Comparison of ENCODE assay signal across 17 cellular contexts in the genomic region with DNA sequence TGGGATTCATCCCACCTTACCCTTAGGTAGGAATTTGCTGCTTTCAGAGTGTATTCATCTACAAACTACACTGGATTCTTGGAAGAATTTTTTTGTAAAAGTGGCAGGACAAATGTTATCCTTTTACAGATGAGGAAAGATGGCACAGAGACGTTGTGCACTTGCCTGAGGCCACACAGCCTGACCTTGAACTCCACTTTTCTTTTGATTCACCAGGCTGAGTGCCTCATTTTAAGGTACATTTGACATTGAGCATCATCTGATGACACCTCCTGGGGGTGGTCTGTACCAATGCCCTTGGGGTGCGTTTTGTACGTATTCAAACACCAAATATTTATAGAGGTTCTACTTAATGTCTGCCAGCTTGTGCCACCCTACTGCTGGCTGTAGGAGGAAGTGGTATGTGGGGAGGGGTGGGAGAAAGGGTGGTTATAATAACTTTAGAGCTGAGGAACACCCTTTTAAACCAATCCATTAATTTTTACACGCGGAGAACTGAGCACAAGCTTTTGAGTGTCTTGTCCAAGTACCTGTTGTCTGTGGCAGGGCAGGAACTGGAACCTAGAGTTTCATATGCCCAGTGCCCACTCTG. TPM values are rescaled to one million over a fixed set of nuclear protein-coding genes. Genes with fewer than 3 reads are reported as not detected.
A peak's percentile ranks its signal among the peaks of the same experiment; 100 is the strongest.
DNase-seq lines count a peak whose midpoint lies in the region; ATAC-seq lines count a peak whose summit lies in the region.
"Had no signal": no experiment of that assay in that cellular context is flagged by ENCODE, and none has a peak within 500 bp of the region (broad histone marks: within the 10 kb centered on the region; RNA-seq: fewer than 3 reads in every experiment).

No MANE protein-coding gene starts in this region.

- no peaks in the 10 kb centered on the region for H3K27me3 Mint-ChIP-seq in CD4-positive, alpha-beta memory T cell
- no peaks in the 10 kb centered on the region for H3K27me3 Mint-ChIP-seq in central memory CD8-positive, alpha-beta T cell

- H2AK5ac ChIP-seq in mesendoderm (ENCODE audit: low read length), result no peak overlapping the region

- CTCF ChIA-PET in CD4-positive, alpha-beta memory T cell (lab: Charles Lee; ENCODE audit: partially characterized antibody), result interaction anchor here (1.2 to 1.3 kb wide), 2 partner anchors 9 to 99 kb away, joined by 4 read pairs; no protein-coding TSS in a partner anchor

- H3K9me3 ChIP-seq in CD4-positive, alpha-beta memory T cell (ENCODE audit: control insufficient read depth in 1 of 2, low read length in 2 of 2), result no peaks in the 10 kb centered on the region
- no peaks in the 10 kb centered on the region for H3K9me3 ChIP-seq in HUES6 (ENCODE audit: control insufficient read depth, insufficient read depth, low read depth, low read length)
- H3K9me3 ChIP-seq: left ventricle myocardium inferior, SJCRH30, spleen had no signal

- H3K23ac ChIP-seq in mesendoderm (ENCODE audit: low read length), result no peak overlapping the region

- H3K4ac ChIP-seq in mesendoderm (ENCODE audit: low read depth, low read length), result peak overlapping the region; percentile 79

- H3K9ac ChIP-seq in HUES6 (ENCODE audit: low read length) (peak overlapping the region; percentile 68), mesendoderm (ENCODE audit: low read length) (peak overlapping the region; percentile 51)

- intact Hi-C loops in CD4-positive, alpha-beta memory T cell (cut with micrococcal nuclease), result no loop called here

- H3K79me2 ChIP-seq in mesendoderm (ENCODE audit: control insufficient read depth, insufficient read depth, low read length), result peaks cover 12% of the 10 kb centered on the region

- no peak for DNase-seq in CD4-positive, alpha-beta memory T cell
- no peak for DNase-seq in central memory CD8-positive, alpha-beta T cell (ENCODE audit: low spot score in 2 of 2)
- no peak for DNase-seq in mesendoderm
- DNase-seq in KG1 (lab: John Stamatoyannopoulos, UW), result no peak
- no peak for DNase-seq in COLO829 (ENCODE audit: low spot score)
- no peak for DNase-seq in activated CD4-positive, alpha-beta T cell treated with anti-CD3 and anti-CD28 coated beads, Interleukin-2, amount 50 U/mL, for 4 hours
- no peak for DNase-seq in activated T-cell treated with anti-CD3 and anti-CD28 coated beads for 4 hours
- DNase-seq: activated CD4-positive, CD25-positive, alpha-beta regulatory T cell; activated naive CD4-positive, alpha-beta T cell treated with anti-CD3 and anti-CD28 coated beads for 36 hours; brain microvascular endothelial cell; left ventricle myocardium inferior; MM.1S; NCI-H774; SJCRH30; spleen; stimulated activated CD8-positive, alpha-beta memory T cell treated with anti-CD3 and anti-CD28 coated beads, Interleukin-4, amount 100 ng/mL, for 48 hours had no signal

- no peak overlapping the region for H4K8ac ChIP-seq in mesendoderm (ENCODE audit: low read depth, low read length)

- peaks cover 82% of the 10 kb centered on the region for H3K4me1 ChIP-seq in CD4-positive, alpha-beta memory T cell (ENCODE audit: insufficient read depth, low read length)
- peaks cover 46% of the 10 kb centered on the region for H3K4me1 ChIP-seq in HUES6 (ENCODE audit: control insufficient read depth, insufficient read depth, low read length)
- peaks cover 14% of the 10 kb centered on the region for H3K4me1 ChIP-seq in mesendoderm (ENCODE audit: control insufficient read depth, low read depth, low read length)
- H3K4me1 ChIP-seq: SJCRH30 had no signal

- H2BK120ac ChIP-seq in mesendoderm (ENCODE audit: low read depth, low read length), result no peak overlapping the region

- peak; percentile 32 for ATAC-seq in central memory CD8-positive, alpha-beta T cell (replicated peaks; ENCODE audit: extremely low read depth, poor library complexity, severe bottlenecking)

- no peak overlapping the region for H3K4me2 ChIP-seq in mesendoderm (ENCODE audit: low read length)

- no peak overlapping the region for H3K18ac ChIP-seq in mesendoderm (ENCODE audit: low read length)

- H3K56ac ChIP-seq in mesendoderm (ENCODE audit: low read length), result peak overlapping the region; percentile 81

- H4K5ac ChIP-seq in mesendoderm (ENCODE audit: low read length), result no peak overlapping the region

- no peak overlapping the region for H2BK5ac ChIP-seq in mesendoderm (ENCODE audit: low read length)

- no CpG with 5 or more reads among the region's 5 CpGs for WGBS in mesendoderm (ENCODE audit: extremely low coverage, insufficient coverage, low lambda C conversion rate)

- peak overlapping the region in 6 of 8 donors; percentile 27 to 73 (median 42) for H3K4me3 Mint-ChIP-seq in CD4-positive, alpha-beta memory T cell
- H3K4me3 Mint-ChIP-seq in central memory CD8-positive, alpha-beta T cell, result peak overlapping the region; percentile 23
- H3K4me3 Mint-ChIP-seq: activated naive CD4-positive, alpha-beta T cell treated with anti-CD3 and anti-CD28 coated beads for 36 hours had no signal

- no peak overlapping the region for H3K4me3 ChIP-seq in CD4-positive, alpha-beta memory T cell (ENCODE audit: low read length in 2 of 2)
- H3K4me3 ChIP-seq in HUES6 (ENCODE audit: low read depth, low read length), result peak overlapping the region; percentile 46; the same call in 1 of the 2 replicates
- H3K4me3 ChIP-seq in mesendoderm (ENCODE audit: low read length), result no peak overlapping the region
- H3K4me3 ChIP-seq: left ventricle myocardium inferior, SJCRH30, spleen had no signal

- H3K79me1 ChIP-seq in mesendoderm (ENCODE audit: low read length), result peaks cover 4% of the 10 kb centered on the region

- H3K36me3 Mint-ChIP-seq in CD4-positive, alpha-beta memory T cell, result peaks cover 13 to 15% of the 10 kb centered on the region in 2 donors
- peaks cover 2% of the 10 kb centered on the region for H3K36me3 Mint-ChIP-seq in central memory CD8-positive, alpha-beta T cell (ENCODE audit: insufficient read depth)

- H3K27ac ChIP-seq in CD4-positive, alpha-beta memory T cell (ENCODE audit: low read depth, low read length), result no peak overlapping the region
- H3K27ac ChIP-seq in HUES6 (ENCODE audit: low read depth, low read length), result no peak overlapping the region
- peak overlapping the region; percentile 70 for H3K27ac ChIP-seq in mesendoderm (ENCODE audit: low read depth, low read length)
- H3K27ac ChIP-seq: brain microvascular endothelial cell, left ventricle myocardium inferior, SJCRH30, spleen had no signal

- no peaks in the 10 kb centered on the region for H3K36me3 ChIP-seq in CD4-positive, alpha-beta memory T cell (ENCODE audit: insufficient read depth, low read length)
- no peaks in the 10 kb centered on the region for H3K36me3 ChIP-seq in HUES6 (ENCODE audit: control insufficient read depth, insufficient read depth, low read length)
- H3K36me3 ChIP-seq in mesendoderm (ENCODE audit: control insufficient read depth, insufficient read depth, low read length), result no peaks in the 10 kb centered on the region
- H3K36me3 ChIP-seq: brain microvascular endothelial cell, left ventricle myocardium inferior, SJCRH30, spleen had no signal

- no peak overlapping the region for H2BK15ac ChIP-seq in mesendoderm (replicated peaks; ENCODE audit: low read depth)

- peaks cover 72 to 100% (median 86%) of the 10 kb centered on the region in 4 donors for H3K4me1 Mint-ChIP-seq in CD4-positive, alpha-beta memory T cell
- peaks cover 65% of the 10 kb centered on the region for H3K4me1 Mint-ChIP-seq in central memory CD8-positive, alpha-beta T cell

- no peaks in the 10 kb centered on the region for H3K27me3 ChIP-seq in CD4-positive, alpha-beta memory T cell (ENCODE audit: insufficient read depth, low read length)
- H3K27me3 ChIP-seq in HUES6 (ENCODE audit: control insufficient read depth, insufficient read depth, low read length), result no peaks in the 10 kb centered on the region
- no peaks in the 10 kb centered on the region for H3K27me3 ChIP-seq in mesendoderm (ENCODE audit: insufficient read depth, low read length, poor library complexity)
- H3K27me3 ChIP-seq: brain microvascular endothelial cell, SJCRH30, spleen had no signal

- POLR2A ChIA-PET in CD4-positive, alpha-beta memory T cell (lab: Charles Lee; ENCODE audit: partially characterized antibody), result interaction anchor here (0.7 to 1.1 kb wide), 2 partner anchors 15 to 29 kb away, joined by 3 to 5 read pairs; partner anchors contain the start of gene HS3ST3B1

- H3K27ac Mint-ChIP-seq in CD4-positive, alpha-beta memory T cell, result peak overlapping the region; percentile 71 to 89 (median 81)
- peak overlapping the region; percentile 22 for H3K27ac Mint-ChIP-seq in central memory CD8-positive, alpha-beta T cell (ENCODE audit: low read depth)

- no peaks in the 10 kb centered on the region for H3K9me3 Mint-ChIP-seq in CD4-positive, alpha-beta memory T cell
- H3K9me3 Mint-ChIP-seq in central memory CD8-positive, alpha-beta T cell, result no peaks in the 10 kb centered on the region
- H3K9me3 Mint-ChIP-seq: activated naive CD4-positive, alpha-beta T cell treated with anti-CD3 and anti-CD28 coated beads for 36 hours had no signal

RNA-seq across cellular contexts. Expression of gene HS3ST3B1, which starts 29.1 kb away (rescaled TPM):
- 10 to 100 TPM; 38.8 to 40.5 TPM for total RNA-seq in CD4-positive, alpha-beta memory T cell
- polyA plus RNA-seq in CD4-positive, alpha-beta memory T cell, result 10 to 100 TPM in 1 of 2 donors, 1 to 10 TPM in 1; 6.0 to 12.4 TPM
- 2.8 TPM for polyA plus RNA-seq in mesendoderm (2013, experiment 1 of 2)
- polyA plus RNA-seq in mesendoderm (2013, experiment 2 of 2), result 2.8 TPM
